ENCODE assay signal across 29 cellular contexts in the genomic region with DNA sequence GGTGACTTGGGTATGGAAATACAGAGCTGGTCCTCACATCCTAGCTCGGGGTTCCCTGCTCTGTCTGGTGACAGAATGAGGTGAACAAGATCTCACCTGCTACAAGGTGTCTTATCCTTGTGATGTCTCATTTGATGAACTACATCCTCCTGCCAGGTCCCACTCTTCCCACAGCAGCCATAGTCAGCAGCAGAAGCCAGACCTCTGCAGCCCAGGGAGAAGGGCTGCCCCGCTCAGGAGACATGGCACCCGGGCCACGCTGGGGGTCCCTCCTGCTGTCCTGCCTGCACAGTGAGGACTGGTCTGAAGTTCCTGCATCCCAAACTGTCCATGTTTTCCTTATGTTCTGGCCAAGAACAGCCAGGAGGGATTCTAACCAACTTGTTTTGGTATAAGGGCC.
"Had no signal": no experiment of that assay in that cellular context is flagged by ENCODE, and none has a peak within 500 bp of the region (broad histone marks: within the 10 kb centered on the region; RNA-seq: fewer than 3 reads in every experiment).

No MANE protein-coding gene starts in this region.

- H3K27me3 ChIP-seq: colonic mucosa, dorsolateral prefrontal cortex, esophagus muscularis mucosa, esophagus squamous epithelium, foreskin keratinocyte, gastrocnemius medialis, gastroesophageal sphincter had no signal

- H3K4me3 Mint-ChIP-seq: dendritic cell treated with granulocyte-macrophage colony-stimulating factor and Interleukin-4, amounts not matched to agents 40 ng/mL and 50 ng/mL, for 4 days; effector memory CD8-positive, alpha-beta T cell; endodermal cell had no signal

- H3K27ac Mint-ChIP-seq: dendritic cell treated with granulocyte-macrophage colony-stimulating factor and Interleukin-4, amounts not matched to agents 40 ng/mL and 50 ng/mL, for 4 days; effector memory CD8-positive, alpha-beta T cell; endodermal cell had no signal

- FAIRE-seq: colon, endometrium, endothelial cell of umbilical vein, frontal cortex had no signal

- H3K4me1 Mint-ChIP-seq: endodermal cell had no signal

- H3K9me3 Mint-ChIP-seq: dendritic cell treated with granulocyte-macrophage colony-stimulating factor and Interleukin-4, amounts not matched to agents 40 ng/mL and 50 ng/mL, for 4 days; effector memory CD8-positive, alpha-beta T cell; endodermal cell had no signal

- H3K27ac ChIP-seq: colonic mucosa, coronary artery, dorsolateral prefrontal cortex, epithelial cell of prostate, esophagus muscularis mucosa, esophagus squamous epithelium, foreskin keratinocyte, gastrocnemius medialis, gastroesophageal sphincter, heart left ventricle, heart right ventricle had no signal

- H3K9me3 ChIP-seq: colonic mucosa, esophagus muscularis mucosa, esophagus squamous epithelium, gastrocnemius medialis, gastroesophageal sphincter, heart left ventricle, heart right ventricle had no signal

- H3K4me1 ChIP-seq: colonic mucosa, esophagus muscularis mucosa, esophagus squamous epithelium, foreskin keratinocyte, gastrocnemius medialis, gastroesophageal sphincter, heart left ventricle, heart right ventricle had no signal

- ATAC-seq: effector memory CD8-positive, alpha-beta T cell; esophagus mucosa; foreskin keratinocyte; gastrocnemius medialis; gastroesophageal sphincter; heart left ventricle; heart right ventricle had no signal

- H3K27me3 Mint-ChIP-seq: dendritic cell treated with granulocyte-macrophage colony-stimulating factor and Interleukin-4, amounts not matched to agents 40 ng/mL and 50 ng/mL, for 4 days had no signal

- H3K4me3 ChIP-seq: colonic mucosa, coronary artery, dorsolateral prefrontal cortex, esophagus muscularis mucosa, esophagus squamous epithelium, gastrocnemius medialis, gastroesophageal sphincter, heart left ventricle, heart right ventricle had no signal

- H3K36me3 ChIP-seq: colonic mucosa, esophagus squamous epithelium, gastrocnemius medialis, heart left ventricle, heart right ventricle had no signal

- DNase-seq: colonic mucosa; cortex of kidney; dermis blood vessel endothelial cell; dorsolateral prefrontal cortex; effector CD4-positive, alpha-beta T cell; effector CD8-positive, alpha-beta T cell; effector memory CD4-positive, alpha-beta T cell; effector memory CD8-positive, alpha-beta T cell; endodermal cell; erythroblast; esophagus squamous epithelium; foreskin fibroblast; foreskin keratinocyte; foreskin melanocyte; gastrocnemius medialis; glutamatergic neuron; head of caudate nucleus; heart right ventricle had no signal
